8 cellular contexts compared by ENCODE assay signal in the genomic region with DNA sequence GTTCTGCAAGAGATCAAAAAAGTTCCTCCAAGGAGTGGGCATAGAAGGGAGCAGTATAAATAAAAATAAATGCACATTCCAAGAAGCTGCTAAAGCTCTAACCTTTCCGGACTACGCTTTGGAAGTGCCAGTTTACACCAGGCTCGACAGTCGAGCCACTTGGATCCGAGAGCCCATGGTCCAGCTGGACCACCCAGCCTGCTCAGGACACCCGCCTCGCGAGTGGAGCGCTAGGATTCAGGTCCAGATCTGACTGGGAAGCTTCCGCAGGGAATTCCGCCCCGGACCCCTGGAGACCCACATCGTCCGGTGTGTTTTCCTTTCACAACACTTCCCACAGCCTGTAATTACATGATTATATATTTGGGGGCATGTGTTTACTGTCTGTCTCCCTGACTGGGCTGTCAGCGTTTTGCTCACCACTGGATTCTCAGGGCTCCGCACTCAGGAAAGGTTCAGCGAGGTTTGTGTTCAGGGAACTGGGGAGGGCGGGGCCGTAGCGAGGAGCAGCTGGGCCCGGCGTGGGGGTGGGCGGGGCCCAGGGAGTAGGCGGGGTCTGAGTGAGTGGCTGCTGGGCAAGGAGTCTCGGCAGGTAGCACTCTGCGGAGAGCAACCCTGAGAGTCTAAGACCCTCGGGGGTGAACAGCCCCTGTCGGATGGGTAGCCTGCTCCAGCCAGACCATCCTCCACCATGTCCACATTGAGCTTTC. TPM values are rescaled to one million over a fixed set of nuclear protein-coding genes. Genes with fewer than 3 reads are reported as not detected.
DNase-seq lines count a peak whose midpoint lies in the region; ATAC-seq and TF ChIP-seq lines count a peak whose summit lies in the region.

No MANE protein-coding gene starts in this region.

- DNase-seq in GM03348 (ENCODE audit: low spot score) (peak; percentile 93), NCI-H774 (lab: John Stamatoyannopoulos, UW) (peak; percentile 74), fibroblast of gingiva (ENCODE audit: low read depth) (peak; percentile 36), natural killer cell (peak; percentile 45)
- DNase-seq in activated T-cell treated with anti-CD3 and anti-CD28 coated beads, Interleukin-2, amount 50 U/mL, for 4 hours: peak; percentile 77
- DNase-seq in stimulated activated naive B cell treated with anti-CD40 and anti-IgM and Interleukin-4, amounts not matched to agents 10 μg/mL and 1 μg/mL and 100 μg/mL, for 72 hours: peak; percentile 16

- no peaks in the 10 kb centered on the region for H3K9me3 Mint-ChIP-seq in activated T-cell treated with anti-CD3 and anti-CD28 coated beads, Interleukin-2, amount 50 U/mL, for 4 hours
- H3K9me3 Mint-ChIP-seq in natural killer cell: no peaks in the 10 kb centered on the region
- H3K9me3 Mint-ChIP-seq in stimulated activated naive B cell treated with anti-CD40 and anti-IgM and Interleukin-4, amounts not matched to agents 10 μg/mL and 1 μg/mL and 100 μg/mL, for 72 hours: peaks cover 0 to 2% of the 10 kb centered on the region in 2 donors

- no peak overlapping the region for H3K27ac Mint-ChIP-seq in natural killer cell
- no peak overlapping the region for H3K27ac Mint-ChIP-seq in stimulated activated naive B cell treated with anti-CD40 and anti-IgM and Interleukin-4, amounts not matched to agents 10 μg/mL and 1 μg/mL and 100 μg/mL, for 72 hours

- ATAC-seq in HG02678 (IDR thresholded peaks at IDR 0.05; ENCODE audit: unreplicated experiment): peak; percentile 74
- ATAC-seq in activated T-cell treated with anti-CD3 and anti-CD28 coated beads, Interleukin-2, amount 50 U/mL, for 4 hours: peak; percentile 99
- peak; percentile 83 to 99 (median 99) for ATAC-seq in natural killer cell
- ATAC-seq in stimulated activated naive B cell treated with anti-CD40 and anti-IgM and Interleukin-4, amounts not matched to agents 10 μg/mL and 1 μg/mL and 100 μg/mL, for 72 hours (replicated peaks): peak; percentile 72 to 75
- no peak for ATAC-seq in HG02973 (IDR thresholded peaks at IDR 0.05; ENCODE audit: unreplicated experiment)

- no peak for TF ChIP-seq CTCF in natural killer cell (IDR thresholded peaks at IDR 0.05)

- peak overlapping the region; percentile 55 for H3K4me3 Mint-ChIP-seq in activated T-cell treated with anti-CD3 and anti-CD28 coated beads, Interleukin-2, amount 50 U/mL, for 4 hours
- H3K4me3 Mint-ChIP-seq in natural killer cell: peak overlapping the region; percentile 65
- H3K4me3 Mint-ChIP-seq in stimulated activated naive B cell treated with anti-CD40 and anti-IgM and Interleukin-4, amounts not matched to agents 10 μg/mL and 1 μg/mL and 100 μg/mL, for 72 hours: peak overlapping the region in 1 of 2 donors; percentile 18

- intact Hi-C loops in natural killer cell (cut with micrococcal nuclease): no loop called here

- H3K36me3 Mint-ChIP-seq in activated T-cell treated with anti-CD3 and anti-CD28 coated beads, Interleukin-2, amount 50 U/mL, for 4 hours (ENCODE audit: insufficient read depth): no peaks in the 10 kb centered on the region
- no peaks in the 10 kb centered on the region for H3K36me3 Mint-ChIP-seq in natural killer cell
- H3K36me3 Mint-ChIP-seq in stimulated activated naive B cell treated with anti-CD40 and anti-IgM and Interleukin-4, amounts not matched to agents 10 μg/mL and 1 μg/mL and 100 μg/mL, for 72 hours: no peaks in the 10 kb centered on the region

- H3K27me3 Mint-ChIP-seq in activated T-cell treated with anti-CD3 and anti-CD28 coated beads, Interleukin-2, amount 50 U/mL, for 4 hours (ENCODE audit: low read depth): peaks cover 35% of the 10 kb centered on the region
- H3K27me3 Mint-ChIP-seq in natural killer cell (ENCODE audit: low read depth in 2 of 2): peaks cover 48 to 51% of the 10 kb centered on the region in 2 donors
- H3K27me3 Mint-ChIP-seq in stimulated activated naive B cell treated with anti-CD40 and anti-IgM and Interleukin-4, amounts not matched to agents 10 μg/mL and 1 μg/mL and 100 μg/mL, for 72 hours: peaks cover 79 to 95% of the 10 kb centered on the region in 2 donors

- peaks cover 9% of the 10 kb centered on the region for H3K4me1 Mint-ChIP-seq in activated T-cell treated with anti-CD3 and anti-CD28 coated beads, Interleukin-2, amount 50 U/mL, for 4 hours (ENCODE audit: low read depth)
- peaks cover 7 to 12% of the 10 kb centered on the region in 2 donors for H3K4me1 Mint-ChIP-seq in natural killer cell
- peaks cover 8 to 14% of the 10 kb centered on the region in 2 donors for H3K4me1 Mint-ChIP-seq in stimulated activated naive B cell treated with anti-CD40 and anti-IgM and Interleukin-4, amounts not matched to agents 10 μg/mL and 1 μg/mL and 100 μg/mL, for 72 hours

RNA-seq across cellular contexts. Expression of a gene that starts 52.3 kb away (rescaled TPM):
- 10 to 100 TPM; 13.5 to 16.2 (median 16.1) TPM for total RNA-seq in activated T-cell treated with anti-CD3 and anti-CD28 coated beads, Interleukin-2, amount 50 U/mL, for 4 hours
- 10 to 100 TPM; 24.1 to 37.5 (median 34.4) TPM for total RNA-seq in natural killer cell

Comparison
In these comparisons a context has a peak if more than half of its experiments do, and no peak if none do; other contexts are left out.
1. DNase-seq: peak in every context shown above with its lines; median percentile 93 in GM03348; 77 in activated T-cell treated with anti-CD3 and anti-CD28 coated beads, Interleukin-2, amount 50 U/mL, for 4 hours; 74 in NCI-H774; 45 in natural killer cell; 36 in fibroblast of gingiva; 16 in stimulated activated naive B cell treated with anti-CD40 and anti-IgM and Interleukin-4, amounts not matched to agents 10 μg/mL and 1 μg/mL and 100 μg/mL, for 72 hours.